ENCODE assay signal across 9 cellular contexts in the genomic region with DNA sequence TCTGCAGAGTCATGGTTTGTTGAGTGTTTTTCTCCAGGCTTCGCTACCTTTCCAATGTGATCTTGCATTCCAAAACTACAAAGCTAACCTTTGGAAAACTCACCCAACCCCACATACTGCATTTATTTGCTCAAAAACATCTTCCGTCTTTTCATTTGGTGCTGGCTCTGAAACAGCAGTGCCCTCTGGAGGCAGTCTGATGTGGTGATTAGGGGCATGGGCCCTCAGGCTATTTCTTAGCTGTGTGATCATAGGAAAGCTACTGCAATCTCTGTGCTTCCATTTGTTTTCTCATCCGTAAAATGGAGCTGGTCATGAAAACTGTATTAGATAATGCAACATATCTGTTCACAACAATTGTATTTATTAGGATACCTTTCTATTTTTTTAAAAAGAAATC. TPM values are rescaled to one million over a fixed set of nuclear protein-coding genes. Genes with fewer than 3 reads are reported as not detected.
DNase-seq lines count a peak whose midpoint lies in the region; ATAC-seq and TF ChIP-seq lines count a peak whose summit lies in the region.
"Had no signal": no experiment of that assay in that cellular context is flagged by ENCODE, and none has a peak within 500 bp of the region (broad histone marks: within the 10 kb centered on the region; RNA-seq: fewer than 3 reads in every experiment).

No MANE protein-coding gene starts in this region.

- H3K4me3 Mint-ChIP-seq in osteocyte (ENCODE audit: unreplicated experiment) = no peak overlapping the region
- H3K4me3 Mint-ChIP-seq: activated naive CD8-positive, alpha-beta T cell had no signal

- DNase-seq in activated naive CD4-positive, alpha-beta T cell treated with Interleukin-2 at 50 U/mL for 16 hours = peak; percentile 9
- DNase-seq in activated naive CD4-positive, alpha-beta T cell (lab: John Stamatoyannopoulos, UW) = no peak
- peak; percentile 43 for DNase-seq in NCI-H69 (lab: John Stamatoyannopoulos, UW)
- DNase-seq in colonic mucosa = peak; percentile 22
- no peak for DNase-seq in osteocyte (ENCODE audit: extremely low spot score, unreplicated experiment)
- DNase-seq in GF-D8 (lab: John Stamatoyannopoulos, UW) = no peak
- DNase-seq in DMS153 treated with DMSO at 0.1 percent for 48 hours (lab: John Stamatoyannopoulos, UW; ENCODE audit: unreplicated experiment) = no peak

- intact Hi-C loops in colonic mucosa (cut with DNase I) = loop anchor here (5.0 to 10.0 kb wide), 2 partner anchors 145 to 467 kb away; no protein-coding TSS in a partner anchor

- peaks cover 7% of the 10 kb centered on the region for H3K36me3 Mint-ChIP-seq in osteocyte (ENCODE audit: unreplicated experiment)

- H3K4me1 ChIP-seq in colonic mucosa = no peaks in the 10 kb centered on the region

- no peaks in the 10 kb centered on the region for H3K9me3 Mint-ChIP-seq in osteocyte (ENCODE audit: unreplicated experiment)

- no peak overlapping the region for H3K4me3 ChIP-seq in colonic mucosa

- H3K9me3 ChIP-seq in colonic mucosa = no peaks in the 10 kb centered on the region

- H3K27me3 Mint-ChIP-seq in osteocyte (ENCODE audit: unreplicated experiment) = no peaks in the 10 kb centered on the region
- H3K27me3 Mint-ChIP-seq: activated naive CD8-positive, alpha-beta T cell had no signal

- H3K27ac Mint-ChIP-seq in osteocyte (ENCODE audit: unreplicated experiment) = no peak overlapping the region
- H3K27ac Mint-ChIP-seq: activated naive CD8-positive, alpha-beta T cell had no signal

- peak; percentile 27 for TF ChIP-seq CTCF in colonic mucosa (IDR thresholded peaks at IDR 0.05)
- TF ChIP-seq CTCF in osteocyte (IDR thresholded peaks at IDR 0.05) = peak; percentile 56

- H3K9ac ChIP-seq in colonic mucosa (ENCODE audit: low read depth in 2 of 2, low read length in 2 of 2) = no peak overlapping the region

- peaks cover 2% of the 10 kb centered on the region for H3K4me1 Mint-ChIP-seq in osteocyte (ENCODE audit: unreplicated experiment)

- peaks cover 2% of the 10 kb centered on the region for H3K36me3 ChIP-seq in colonic mucosa

- H3K27me3 ChIP-seq in colonic mucosa = no peaks in the 10 kb centered on the region

- no peak for ATAC-seq in HG03439 (IDR thresholded peaks at IDR 0.05; ENCODE audit: unreplicated experiment)

- H3K27ac ChIP-seq in colonic mucosa = no peak overlapping the region

RNA-seq across cellular contexts. Expression of a gene that starts 47.0 kb away (rescaled TPM):
- total RNA-seq in colonic mucosa = 10 to 100 TPM; 24.6 to 25.9 TPM
- 12.0 and 12.2 TPM in 2 replicates for total RNA-seq in osteocyte

Comparison
In these comparisons a context has a peak if more than half of its experiments do, and no peak if none do; other contexts are left out.
1. DNase-seq: peak in activated naive CD4-positive, alpha-beta T cell treated with Interleukin-2 at 50 U/mL for 16 hours (single experiment), NCI-H69 (single experiment) and colonic mucosa (single experiment); none in activated naive CD4-positive, alpha-beta T cell (0 of 4), osteocyte (single experiment), GF-D8 (single experiment) and DMS153 treated with DMSO at 0.1 percent for 48 hours (single experiment).